ENCODE assay signal across 17 cellular contexts in the genomic region with DNA sequence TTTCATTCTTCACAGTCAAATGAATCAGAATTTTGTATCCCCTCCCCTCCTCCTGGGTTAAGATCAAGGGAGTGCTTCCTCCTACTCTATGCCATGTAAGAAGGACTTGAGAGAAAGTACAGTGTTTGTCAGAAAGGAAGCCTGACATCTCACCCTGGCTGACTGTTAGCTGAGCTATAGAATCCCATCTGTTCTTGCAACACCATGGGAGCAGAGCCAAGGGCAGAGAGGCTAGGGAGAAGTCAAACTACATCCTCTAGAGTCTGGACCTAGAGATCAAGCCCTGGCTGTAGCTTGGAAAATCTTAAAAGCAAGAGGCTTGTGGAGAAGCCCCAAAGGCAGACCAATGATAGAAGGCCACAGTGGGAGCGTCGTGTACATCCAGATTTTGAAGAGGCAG.
"Had no signal": no experiment of that assay in that cellular context is flagged by ENCODE, and none has a peak within 500 bp of the region (broad histone marks: within the 10 kb centered on the region; RNA-seq: fewer than 3 reads in every experiment).

No MANE protein-coding gene starts in this region.

- H3K9me3 Mint-ChIP-seq: activated naive CD4-positive, alpha-beta T cell treated with anti-CD3 and anti-CD28 coated beads for 36 hours had no signal

- H3K27ac Mint-ChIP-seq: activated naive CD4-positive, alpha-beta T cell treated with anti-CD3 and anti-CD28 coated beads for 36 hours; activated naive CD8-positive, alpha-beta T cell treated with anti-CD3 and anti-CD28 coated beads, Interleukin-2, amount 10 ng/mL, durations not matched to agents 7 days and 5 days; dendritic cell treated with granulocyte-macrophage colony-stimulating factor and Interleukin-4, amounts not matched to agents 40 ng/mL and 50 ng/mL, for 4 days; nephron progenitor cell; T-helper 1 cell treated with Interleukin-12 subunit alpha and Interleukin-12 subunit beta and Interleukin-4 antibody, amounts not matched to agents 30 μg/mL and 1 μg/mL, for 36 hours had no signal

- H3K36me3 Mint-ChIP-seq: activated naive CD8-positive, alpha-beta T cell treated with anti-CD3 and anti-CD28 coated beads, Interleukin-2, amount 10 ng/mL, durations not matched to agents 7 days and 5 days had no signal

- H3K4me1 Mint-ChIP-seq: activated naive CD8-positive, alpha-beta T cell treated with anti-CD3 and anti-CD28 coated beads, Interleukin-2, amount 10 ng/mL, durations not matched to agents 7 days and 5 days had no signal

- H3K27me3 Mint-ChIP-seq: activated naive CD8-positive, alpha-beta T cell treated with anti-CD3 and anti-CD28 coated beads, Interleukin-2, amount 10 ng/mL, durations not matched to agents 7 days and 5 days; dendritic cell treated with granulocyte-macrophage colony-stimulating factor and Interleukin-4, amounts not matched to agents 40 ng/mL and 50 ng/mL, for 4 days had no signal

- ATAC-seq: gastrocnemius medialis; stimulated activated naive CD8-positive, alpha-beta T cell treated with anti-CD3 and anti-CD28 coated beads, Interleukin-15, Interleukin-2, amounts not matched to agents 100 U/mL and 50 U/mL, for 24 hours had no signal

- DNase-seq: activated CD4-positive, alpha-beta T cell treated with anti-CD3 and anti-CD28 coated beads for 4 hours; activated CD4-positive, alpha-beta T cell treated with anti-CD3 and anti-CD28 coated beads, Interleukin-2, amount 50 U/mL, for 48 hours; activated CD4-positive, CD25-positive, alpha-beta regulatory T cell; activated naive CD4-positive, alpha-beta T cell treated with anti-CD3 and anti-CD28 coated beads for 36 hours; activated naive CD8-positive, alpha-beta T cell treated with anti-CD3 and anti-CD28 coated beads, Interleukin-2, amount 10 ng/mL, durations not matched to agents 7 days and 5 days; activated T-cell treated with anti-CD3 and anti-CD28 coated beads, Interleukin-2, amount 50 U/mL, for 48 hours; amniotic stem cell; effector CD4-positive, alpha-beta T cell; gastrocnemius medialis; hypothalamus; mesenchymal stem cell; nephron progenitor cell; spleen; stimulated activated CD4-positive, alpha-beta T cell treated with anti-CD3 and anti-CD28 coated beads, Interleukin-4, amount 100 ng/mL, for 1 hour; stimulated activated naive CD8-positive, alpha-beta T cell treated with anti-CD3 and anti-CD28 coated beads, Interleukin-15, Interleukin-2, amounts not matched to agents 100 U/mL and 50 U/mL, for 24 hours had no signal

- H3K4me3 Mint-ChIP-seq: activated naive CD4-positive, alpha-beta T cell treated with anti-CD3 and anti-CD28 coated beads for 36 hours; activated naive CD8-positive, alpha-beta T cell treated with anti-CD3 and anti-CD28 coated beads, Interleukin-2, amount 10 ng/mL, durations not matched to agents 7 days and 5 days; dendritic cell treated with granulocyte-macrophage colony-stimulating factor and Interleukin-4, amounts not matched to agents 40 ng/mL and 50 ng/mL, for 4 days; nephron progenitor cell; T-helper 1 cell treated with Interleukin-12 subunit alpha and Interleukin-12 subunit beta and Interleukin-4 antibody, amounts not matched to agents 30 μg/mL and 1 μg/mL, for 36 hours had no signal
